15 cellular contexts compared by ENCODE assay signal in the genomic region with DNA sequence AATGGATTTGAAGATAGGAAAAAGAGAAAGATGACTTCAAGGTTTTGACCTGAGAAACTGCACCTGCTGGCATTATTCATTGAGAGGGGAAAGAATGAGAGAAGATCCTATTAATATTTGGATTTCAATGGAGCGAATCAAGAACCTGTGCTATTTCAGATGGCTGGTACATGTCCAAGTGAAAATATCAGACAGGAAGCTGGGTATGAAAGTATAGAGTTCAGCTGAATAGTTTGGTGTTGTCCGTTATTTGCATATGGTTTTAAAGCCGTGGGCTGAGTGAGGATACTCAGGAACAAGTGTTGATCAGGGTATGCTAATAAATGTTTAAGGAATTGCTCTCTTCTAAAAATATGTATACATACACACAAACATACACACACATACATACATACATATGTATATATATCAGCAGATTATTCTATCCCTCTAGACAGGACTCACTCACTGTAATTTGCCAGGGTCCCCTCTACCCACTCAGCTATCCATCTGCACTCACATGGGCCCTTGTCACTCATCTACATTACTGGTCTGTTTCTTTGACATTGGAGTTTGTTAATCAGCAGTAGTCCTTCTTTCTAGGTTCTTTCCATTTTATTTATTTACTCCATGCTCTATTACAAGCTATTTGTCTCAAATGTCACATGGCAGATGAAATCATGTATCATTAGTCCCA. TPM values are rescaled to one million over a fixed set of nuclear protein-coding genes. Genes with fewer than 3 reads are reported as not detected.
A peak's percentile ranks its signal among the peaks of the same experiment; 100 is the strongest.
DNase-seq lines count a peak whose midpoint lies in the region; ATAC-seq and TF ChIP-seq lines count a peak whose summit lies in the region.
"Had no signal": no experiment of that assay in that cellular context is flagged by ENCODE, and none has a peak within 500 bp of the region (broad histone marks: within the 10 kb centered on the region; RNA-seq: fewer than 3 reads in every experiment).

No MANE protein-coding gene starts in this region.

- H3K18ac ChIP-seq in IMR-90 (ENCODE audit: low read depth, low read length) = no peak overlapping the region

- CTCF ChIA-PET in IMR-90 (lab: Yijun Ruan, JAX) = interaction anchor here (1.1 kb wide), 1 partner anchor 23 kb away, joined by 3 read pairs; no protein-coding TSS in a partner anchor
- CTCF ChIA-PET in CD4-positive, alpha-beta T cell (lab: Charles Lee) = no interaction called here

- H3K9me1 ChIP-seq in IMR-90 (ENCODE audit: insufficient read depth, low read length) = peaks cover 5% of the 10 kb centered on the region; the same call in 1 of the 2 replicates

- no peak overlapping the region for H4K5ac ChIP-seq in IMR-90 (ENCODE audit: low read depth, low read length)

- BruUV-seq in IMR-90 (replicated peaks; lab: Mats Ljungman, UMichigan) = no TSS peak

- H3K56ac ChIP-seq in IMR-90 (ENCODE audit: extremely low read depth, insufficient read depth, low read length) = no peak overlapping the region

- peaks cover 5% of the 10 kb centered on the region; the same call in 1 of the 2 replicates for H3K4me1 ChIP-seq in IMR-90 (ENCODE audit: control insufficient read depth, insufficient read depth, low read length)
- H3K4me1 ChIP-seq: BE2C had no signal

- H3K27me3 Mint-ChIP-seq in CD4-positive, alpha-beta T cell = no peaks in the 10 kb centered on the region
- H3K27me3 Mint-ChIP-seq: activated naive CD8-positive, alpha-beta T cell treated with anti-CD3 and anti-CD28 coated beads, Interleukin-2, amount 10 ng/mL, durations not matched to agents 7 days and 5 days had no signal

- peak overlapping the region; percentile 69 for H4K91ac ChIP-seq in IMR-90 (ENCODE audit: insufficient read depth, low read depth, low read length)

- dilution Hi-C loops in IMR-90 (cut with HindIII; ENCODE audit: low sequenced_read_pairs, unreplicated experiment) = no loop called here

- H2BK120ac ChIP-seq in IMR-90 (ENCODE audit: low read depth, low read length) = peak overlapping the region; percentile 55; the same call in 1 of the 2 replicates

- H3K36me3 Mint-ChIP-seq in CD4-positive, alpha-beta T cell (ENCODE audit: low read depth) = no peaks in the 10 kb centered on the region
- H3K36me3 Mint-ChIP-seq: activated naive CD8-positive, alpha-beta T cell treated with anti-CD3 and anti-CD28 coated beads, Interleukin-2, amount 10 ng/mL, durations not matched to agents 7 days and 5 days had no signal

- H3K9ac ChIP-seq in IMR-90 (ENCODE audit: low read depth, low read length) = no peak overlapping the region

- POLR2A ChIA-PET in IMR-90 (lab: Charles Lee; ENCODE audit: unreplicated experiment) = no interaction called here
- POLR2A ChIA-PET in CD4-positive, alpha-beta T cell (lab: Charles Lee) = no interaction called here

- no peak for TF ChIP-seq CTCF in IMR-90 (conservative IDR thresholded peaks at IDR 0.05; ENCODE audit: low read depth, low read length)
- TF ChIP-seq CTCF in CD4-positive, alpha-beta T cell (IDR thresholded peaks at IDR 0.05) = no peak

- H3K9me3 Mint-ChIP-seq in CD4-positive, alpha-beta T cell = peaks cover 1% of the 10 kb centered on the region
- H3K9me3 Mint-ChIP-seq: activated naive CD8-positive, alpha-beta T cell treated with anti-CD3 and anti-CD28 coated beads, Interleukin-2, amount 10 ng/mL, durations not matched to agents 7 days and 5 days had no signal

- WGBS in IMR-90 (ENCODE audit: extremely low coverage in 2 of 2, insufficient read length in 1 of 2), 2 experiments = 80% methylated on average over 1 of the region's 3 CpGs; no CpG with 5 or more reads in 1 of the 2 experiments

- intact Hi-C loops in IMR-90 (cut with micrococcal nuclease) = no loop called here
- intact Hi-C loops in CD4-positive, alpha-beta T cell (cut with DNase I, micrococcal nuclease) = no loop called here

- peak overlapping the region; percentile 71; the same call in 1 of the 3 replicates for H2BK15ac ChIP-seq in IMR-90 (ENCODE audit: low read depth, low read length)

- no peaks in the 10 kb centered on the region for H3K4me1 Mint-ChIP-seq in CD4-positive, alpha-beta T cell (ENCODE audit: low read depth)
- H3K4me1 Mint-ChIP-seq: activated naive CD8-positive, alpha-beta T cell treated with anti-CD3 and anti-CD28 coated beads, Interleukin-2, amount 10 ng/mL, durations not matched to agents 7 days and 5 days had no signal

- no peak overlapping the region for H2BK5ac ChIP-seq in IMR-90 (ENCODE audit: low read depth, low read length, poor library complexity, severe bottlenecking)

- ATAC-seq in GM18517 (IDR thresholded peaks at IDR 0.05; ENCODE audit: unreplicated experiment) = peak; percentile 99
- peak; percentile 99 for ATAC-seq in GM21390 (IDR thresholded peaks at IDR 0.05; ENCODE audit: unreplicated experiment)
- peak; percentile 97 for ATAC-seq in HG02973 (IDR thresholded peaks at IDR 0.05; ENCODE audit: unreplicated experiment)
- no peak for ATAC-seq in IMR-90 (ENCODE audit: low read depth)
- ATAC-seq in CD4-positive, alpha-beta T cell (ENCODE audit: poor library complexity) = no peak
- ATAC-seq: left colon had no signal

- DNase-seq in IMR-90 = no peak
- no peak for DNase-seq in DMS153 (lab: John Stamatoyannopoulos, UW)
- DNase-seq in midbrain (lab: John Stamatoyannopoulos, UW) = no peak
- DNase-seq in CD4-positive, alpha-beta T cell = no peak
- DNase-seq in NCI-H1417 treated with DMSO at 0.1 percent for 48 hours (lab: John Stamatoyannopoulos, UW) = no peak
- DNase-seq: activated naive CD8-positive, alpha-beta T cell treated with anti-CD3 and anti-CD28 coated beads, Interleukin-2, amount 10 ng/mL, durations not matched to agents 7 days and 5 days; BE2C; foreskin melanocyte; left colon; NCI-H748 treated with DMSO at 0.1 percent for 48 hours; stimulated activated naive CD4-positive, alpha-beta T cell had no signal

- H2AK5ac ChIP-seq in IMR-90 (ENCODE audit: low read depth, low read length) = no peak overlapping the region

- H3K4ac ChIP-seq in IMR-90 (ENCODE audit: low read depth, low read length) = no peak overlapping the region

- H3K36me3 ChIP-seq in IMR-90 (ENCODE audit: control insufficient read depth, insufficient read depth, low read length) = no peaks in the 10 kb centered on the region
- H3K36me3 ChIP-seq: BE2C had no signal

- no peak overlapping the region for H2AFZ ChIP-seq in IMR-90 (replicated peaks; ENCODE audit: low read length, poor library complexity)

- no peak overlapping the region for H3K4me2 ChIP-seq in IMR-90 (ENCODE audit: low read depth, low read length)

- H4K8ac ChIP-seq in IMR-90 (ENCODE audit: low read depth in 2 of 2, low read length in 2 of 2) = no peak overlapping the region

- TF ChIP-seq RAD21 in IMR-90 (IDR thresholded peaks at IDR 0.05; ENCODE audit: low read length) = no peak

- H3K9me3 ChIP-seq in IMR-90 (ENCODE audit: control insufficient read depth, insufficient read depth, low read length) = no peaks in the 10 kb centered on the region
- H3K9me3 ChIP-seq in CD4-positive, alpha-beta T cell (ENCODE audit: control insufficient read depth, low read length) = no peaks in the 10 kb centered on the region
- H3K9me3 ChIP-seq: BE2C had no signal

- H3K4me3 ChIP-seq in IMR-90 (ENCODE audit: insufficient read depth, low read depth, low read length) = no peak overlapping the region
- H3K4me3 ChIP-seq: coronary artery had no signal

- no peak overlapping the region for H3K27ac Mint-ChIP-seq in CD4-positive, alpha-beta T cell
- H3K27ac Mint-ChIP-seq: activated naive CD8-positive, alpha-beta T cell treated with anti-CD3 and anti-CD28 coated beads, Interleukin-2, amount 10 ng/mL, durations not matched to agents 7 days and 5 days had no signal

- H3K79me1 ChIP-seq in IMR-90 (ENCODE audit: low read depth in 1 of 2, low read length in 2 of 2) = no peaks in the 10 kb centered on the region

- no peak overlapping the region for H3K27ac ChIP-seq in IMR-90 (ENCODE audit: insufficient read depth, low read length)
- H3K27ac ChIP-seq in CD4-positive, alpha-beta T cell (ENCODE audit: low read depth, low read length) = no peak overlapping the region
- H3K27ac ChIP-seq: coronary artery had no signal

- H3K23ac ChIP-seq in IMR-90 (ENCODE audit: low read depth, low read length) = no peak overlapping the region

- H3K4me3 Mint-ChIP-seq in CD4-positive, alpha-beta T cell = no peak overlapping the region
- H3K4me3 Mint-ChIP-seq: activated naive CD8-positive, alpha-beta T cell treated with anti-CD3 and anti-CD28 coated beads, Interleukin-2, amount 10 ng/mL, durations not matched to agents 7 days and 5 days had no signal

- H4K20me1 ChIP-seq in IMR-90 (ENCODE audit: insufficient read depth, low read length) = no peaks in the 10 kb centered on the region

- TF ChIP-seq POLR2A in IMR-90 (IDR thresholded peaks at IDR 0.05; ENCODE audit: low read depth, low read length) = no peak

- H3K27me3 ChIP-seq in IMR-90 (ENCODE audit: control insufficient read depth, insufficient read depth, low read length) = no peaks in the 10 kb centered on the region
- no peaks in the 10 kb centered on the region for H3K27me3 ChIP-seq in CD4-positive, alpha-beta T cell (ENCODE audit: control insufficient read depth, insufficient read depth, low read length)
- H3K27me3 ChIP-seq: BE2C had no signal

- H2AK9ac ChIP-seq in IMR-90 (replicated peaks; ENCODE audit: low read depth, low read length, poor library complexity) = no peak overlapping the region

- in situ Hi-C loops in IMR-90 (cut with MboI; ENCODE audit: low sequenced_read_pairs) = no loop called here

- no peak overlapping the region for H3K14ac ChIP-seq in IMR-90 (replicated peaks; ENCODE audit: low read depth, low read length)

- peak overlapping the region; percentile 10; the same call in 1 of the 2 replicates for H2BK20ac ChIP-seq in IMR-90 (ENCODE audit: low read depth, low read length)

TF ChIP-seq in IMR-90, 13 proteins besides CTCF, POLR2A, EP300 and RAD21 (continues in another document):
- TF ChIP-seq FOS (IDR thresholded peaks at IDR 0.05; ENCODE audit: low read depth, low read length) (no peak), CEBPB (IDR thresholded peaks at IDR 0.05; ENCODE audit: low read depth, low read length) (no peak), NFE2L2 (IDR thresholded peaks at IDR 0.05; ENCODE audit: low read depth, low read length) (no peak), MAZ (IDR thresholded peaks at IDR 0.05; ENCODE audit: borderline replicate concordance, low read depth, low read length) (no peak), RFX5 (IDR thresholded peaks at IDR 0.05; ENCODE audit: low read depth, low read length) (no peak)

RNA-seq across cellular contexts. Expression of a gene that starts 33.9 kb away (rescaled TPM):
- total RNA-seq in IMR-90 (2012; rRNA removed) = 19.4 and 25.5 TPM in 2 replicates
- 2.1 TPM in 2 replicates for polyA plus RNA-seq in IMR-90 (2012; rRNA removed)
- polyA plus RNA-seq in IMR-90 (2012; cell fraction: cytosol; rRNA removed) = 0.44 and 0.75 TPM in 2 replicates
- polyA plus RNA-seq in IMR-90 (2012; cell fraction: nucleus; rRNA removed; ENCODE audit: low replicate concordance) = 1.5 and 7.5 TPM in 2 replicates
- 1 to 10 TPM; 8.7 to 8.9 TPM for total RNA-seq in CD4-positive, alpha-beta T cell

Comparison
In these comparisons a context has a peak if more than half of its experiments do, and no peak if none do; other contexts are left out.
1. ATAC-seq: peak in GM18517 (single experiment), GM21390 (single experiment) and HG02973 (single experiment); none in IMR-90 (single experiment) and CD4-positive, alpha-beta T cell (single experiment).